34 cellular contexts compared by ENCODE assay signal in the genomic region with DNA sequence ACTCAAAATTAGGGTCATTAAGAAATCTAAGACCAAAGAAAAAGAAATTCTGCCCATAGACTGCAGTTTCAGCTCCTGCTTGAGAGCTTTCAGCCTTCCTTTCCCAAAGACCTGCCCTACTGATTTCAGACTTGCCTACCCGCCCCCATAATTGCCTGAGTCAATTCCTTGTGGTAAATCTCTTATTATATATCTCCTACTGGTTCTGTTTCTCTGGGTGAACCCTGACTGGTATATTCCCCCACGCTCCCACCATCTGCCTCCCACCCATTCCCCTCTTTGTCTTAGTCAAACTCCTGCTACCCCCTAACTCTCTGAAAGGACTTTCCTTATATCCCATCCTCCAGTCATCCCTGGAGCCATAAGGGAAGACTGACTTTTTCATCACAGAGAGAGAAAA.
"Had no signal": no experiment of that assay in that cellular context is flagged by ENCODE, and none has a peak within 500 bp of the region (broad histone marks: within the 10 kb centered on the region; RNA-seq: fewer than 3 reads in every experiment).

No MANE protein-coding gene starts in this region.

- H3K4me3 Mint-ChIP-seq: activated CD4-positive, alpha-beta memory T cell treated with anti-CD3 and anti-CD28 coated beads, Interleukin-2, amount 10 ng/mL, durations not matched to agents 7 days and 5 days; activated CD4-positive, alpha-beta T cell treated with anti-CD3 and anti-CD28 coated beads for 36 hours; activated CD4-positive, alpha-beta T cell treated with anti-CD3 and anti-CD28 coated beads, Interleukin-2, amount 10 ng/mL, durations not matched to agents 7 days and 5 days; activated CD8-positive, alpha-beta memory T cell treated with anti-CD3 and anti-CD28 coated beads, Interleukin-2, amount 10 ng/mL, durations not matched to agents 7 days and 5 days; activated CD8-positive, alpha-beta T cell treated with anti-CD3 and anti-CD28 coated beads, Interleukin-2, amount 10 ng/mL, durations not matched to agents 7 days and 5 days; activated naive CD4-positive, alpha-beta T cell treated with anti-CD3 and anti-CD28 coated beads, Interleukin-2, amount 10 ng/mL, durations not matched to agents 7 days and 5 days; activated naive CD4-positive, alpha-beta T cell treated with anti-CD3 and anti-CD28 coated beads, Interleukin-2, amount 50 U/mL, for 24 hours; activated naive CD8-positive, alpha-beta T cell; activated naive CD8-positive, alpha-beta T cell treated with anti-CD3 and anti-CD28 coated beads, Interleukin-2, amount 10 ng/mL, durations not matched to agents 7 days and 5 days; activated naive CD8-positive, alpha-beta T cell treated with anti-CD3 and anti-CD28 coated beads, Interleukin-2, amount 50 U/mL, for 24 hours; activated T-cell treated with anti-CD3 and anti-CD28 coated beads, Interleukin-2, amount 50 U/mL, for 24 hours; brain; central memory CD8-positive, alpha-beta T cell; T-helper 1 cell treated with Interleukin-12 subunit alpha and Interleukin-12 subunit beta and Interleukin-4 antibody, amounts not matched to agents 30 μg/mL and 1 μg/mL, for 36 hours; T-helper 2 cell treated with Interferon-gamma antibody and Interleukin-4, amounts not matched to agents 5 μg/mL and 100 μg/mL, for 36 hours; WTC11 had no signal

- H3K27me3 Mint-ChIP-seq: brain had no signal

- DNase-seq: activated CD4-positive, alpha-beta memory T cell treated with anti-CD3 and anti-CD28 coated beads, Interleukin-2, amount 10 ng/mL, durations not matched to agents 7 days and 5 days; activated CD4-positive, alpha-beta T cell treated with anti-CD3 and anti-CD28 coated beads for 1 hour; activated CD4-positive, alpha-beta T cell treated with anti-CD3 and anti-CD28 coated beads for 36 hours; activated CD4-positive, alpha-beta T cell treated with anti-CD3 and anti-CD28 coated beads for 48 hours; activated CD4-positive, alpha-beta T cell treated with anti-CD3 and anti-CD28 coated beads, Interleukin-2, amount 10 ng/mL, durations not matched to agents 7 days and 5 days; activated CD4-positive, alpha-beta T cell treated with anti-CD3 and anti-CD28 coated beads, Interleukin-2, amount 50 U/mL, for 48 hours; activated CD4-positive, CD25-positive, alpha-beta regulatory T cell; activated CD8-positive, alpha-beta memory T cell treated with anti-CD3 and anti-CD28 coated beads for 24 hours; activated CD8-positive, alpha-beta memory T cell treated with anti-CD3 and anti-CD28 coated beads, Interleukin-2, amount 10 ng/mL, durations not matched to agents 7 days and 5 days; activated CD8-positive, alpha-beta memory T cell treated with anti-CD3 and anti-CD28 coated beads, Interleukin-2, amount 50 U/mL, for 48 hours; activated CD8-positive, alpha-beta T cell treated with anti-CD3 and anti-CD28 coated beads, Interleukin-2, amount 10 ng/mL, durations not matched to agents 7 days and 5 days; activated effector memory CD4-positive, alpha-beta T cell treated with Interleukin-2 at 50 U/mL for 16 hours; activated gamma-delta T cell; activated naive CD4-positive, alpha-beta T cell treated with anti-CD3 and anti-CD28 coated beads, Interleukin-2, amount 10 ng/mL, durations not matched to agents 7 days and 5 days; activated naive CD4-positive, alpha-beta T cell treated with Interleukin-2 at 50 U/mL for 16 hours; activated naive CD8-positive, alpha-beta T cell treated with anti-CD3 and anti-CD28 coated beads, Interleukin-2, amount 10 ng/mL, durations not matched to agents 7 days and 5 days; activated naive CD8-positive, alpha-beta T cell treated with anti-CD3 and anti-CD28 coated beads, Interleukin-2, amount 50 U/mL, for 24 hours; activated T-cell treated with anti-CD3 and anti-CD28 coated beads, Interleukin-2, amount 50 U/mL, for 24 hours; activated T-cell treated with anti-CD3 and anti-CD28 coated beads, Interleukin-2, amount 50 U/mL, for 48 hours; amygdala; anterior cingulate cortex; cerebellar nuclear complex; T-helper 2 cell; T-helper 9 cell; WERI-Rb-1 had no signal

- H3K4me1 Mint-ChIP-seq: activated CD4-positive, alpha-beta T cell treated with anti-CD3 and anti-CD28 coated beads, Interleukin-2, amount 10 ng/mL, durations not matched to agents 7 days and 5 days; activated naive CD4-positive, alpha-beta T cell treated with anti-CD3 and anti-CD28 coated beads, Interleukin-2, amount 10 ng/mL, durations not matched to agents 7 days and 5 days; activated naive CD4-positive, alpha-beta T cell treated with anti-CD3 and anti-CD28 coated beads, Interleukin-2, amount 50 U/mL, for 24 hours; activated naive CD8-positive, alpha-beta T cell treated with anti-CD3 and anti-CD28 coated beads, Interleukin-2, amount 50 U/mL, for 24 hours; brain; central memory CD8-positive, alpha-beta T cell had no signal

- H3K9me3 Mint-ChIP-seq: activated CD4-positive, alpha-beta memory T cell treated with anti-CD3 and anti-CD28 coated beads, Interleukin-2, amount 10 ng/mL, durations not matched to agents 7 days and 5 days; activated CD4-positive, alpha-beta T cell treated with anti-CD3 and anti-CD28 coated beads, Interleukin-2, amount 10 ng/mL, durations not matched to agents 7 days and 5 days; activated naive CD4-positive, alpha-beta T cell treated with anti-CD3 and anti-CD28 coated beads, Interleukin-2, amount 10 ng/mL, durations not matched to agents 7 days and 5 days; activated naive CD4-positive, alpha-beta T cell treated with anti-CD3 and anti-CD28 coated beads, Interleukin-2, amount 50 U/mL, for 24 hours; activated naive CD8-positive, alpha-beta T cell treated with anti-CD3 and anti-CD28 coated beads, Interleukin-2, amount 10 ng/mL, durations not matched to agents 7 days and 5 days; activated naive CD8-positive, alpha-beta T cell treated with anti-CD3 and anti-CD28 coated beads, Interleukin-2, amount 50 U/mL, for 24 hours; activated T-cell treated with anti-CD3 and anti-CD28 coated beads, Interleukin-2, amount 50 U/mL, for 24 hours; activated T-helper 2 cell treated with anti-CD3 and anti-CD28 coated beads, Interferon-gamma antibody, Interleukin-2, Interleukin-4, amounts not matched to agents 10 μg/mL and 5 μg/mL and 100 μg/mL, durations not matched to agents 14 hours and 24 hours and 36 hours; brain; central memory CD8-positive, alpha-beta T cell; T-helper 1 cell treated with Interleukin-12 subunit alpha and Interleukin-12 subunit beta and Interleukin-4 antibody, amounts not matched to agents 30 μg/mL and 1 μg/mL, for 36 hours had no signal

- H3K36me3 Mint-ChIP-seq: activated CD8-positive, alpha-beta memory T cell treated with anti-CD3 and anti-CD28 coated beads, Interleukin-2, amount 10 ng/mL, durations not matched to agents 7 days and 5 days; activated naive CD4-positive, alpha-beta T cell treated with anti-CD3 and anti-CD28 coated beads, Interleukin-2, amount 10 ng/mL, durations not matched to agents 7 days and 5 days; activated naive CD4-positive, alpha-beta T cell treated with anti-CD3 and anti-CD28 coated beads, Interleukin-2, amount 50 U/mL, for 24 hours; activated naive CD8-positive, alpha-beta T cell; activated naive CD8-positive, alpha-beta T cell treated with anti-CD3 and anti-CD28 coated beads, Interleukin-2, amount 10 ng/mL, durations not matched to agents 7 days and 5 days; brain; WTC11 had no signal

- ATAC-seq: activated CD4-positive, alpha-beta T cell treated with anti-CD3 and anti-CD28 coated beads for 36 hours; activated CD4-positive, CD25-positive, alpha-beta regulatory T cell treated with anti-CD3 and anti-CD28 coated beads, Interleukin-2, amount 50 U/mL, for 24 hours; activated CD8-positive, alpha-beta memory T cell treated with anti-CD3 and anti-CD28 coated beads, Interleukin-2, amount 10 ng/mL, durations not matched to agents 7 days and 5 days; activated CD8-positive, alpha-beta T cell treated with anti-CD3 and anti-CD28 coated beads, Interleukin-2, amount 10 ng/mL, durations not matched to agents 7 days and 5 days; activated naive CD8-positive, alpha-beta T cell treated with anti-CD3 and anti-CD28 coated beads, Interleukin-2, amount 50 U/mL, for 24 hours; WTC11 had no signal

- H3K27ac Mint-ChIP-seq: activated CD4-positive, alpha-beta memory T cell treated with anti-CD3 and anti-CD28 coated beads, Interleukin-2, amount 10 ng/mL, durations not matched to agents 7 days and 5 days; activated CD4-positive, alpha-beta T cell treated with anti-CD3 and anti-CD28 coated beads for 36 hours; activated CD4-positive, alpha-beta T cell treated with anti-CD3 and anti-CD28 coated beads, Interleukin-2, amount 10 ng/mL, durations not matched to agents 7 days and 5 days; activated CD8-positive, alpha-beta memory T cell treated with anti-CD3 and anti-CD28 coated beads, Interleukin-2, amount 10 ng/mL, durations not matched to agents 7 days and 5 days; activated CD8-positive, alpha-beta T cell treated with anti-CD3 and anti-CD28 coated beads, Interleukin-2, amount 10 ng/mL, durations not matched to agents 7 days and 5 days; activated naive CD4-positive, alpha-beta T cell treated with anti-CD3 and anti-CD28 coated beads, Interleukin-2, amount 10 ng/mL, durations not matched to agents 7 days and 5 days; activated naive CD4-positive, alpha-beta T cell treated with anti-CD3 and anti-CD28 coated beads, Interleukin-2, amount 50 U/mL, for 24 hours; activated naive CD8-positive, alpha-beta T cell; activated naive CD8-positive, alpha-beta T cell treated with anti-CD3 and anti-CD28 coated beads, Interleukin-2, amount 10 ng/mL, durations not matched to agents 7 days and 5 days; activated naive CD8-positive, alpha-beta T cell treated with anti-CD3 and anti-CD28 coated beads, Interleukin-2, amount 50 U/mL, for 24 hours; activated T-cell treated with anti-CD3 and anti-CD28 coated beads, Interleukin-2, amount 50 U/mL, for 24 hours; activated T-helper 2 cell treated with anti-CD3 and anti-CD28 coated beads, Interferon-gamma antibody, Interleukin-2, Interleukin-4, amounts not matched to agents 10 μg/mL and 5 μg/mL and 100 μg/mL, durations not matched to agents 14 hours and 24 hours and 36 hours; brain; T-helper 1 cell treated with Interleukin-12 subunit alpha and Interleukin-12 subunit beta and Interleukin-4 antibody, amounts not matched to agents 30 μg/mL and 1 μg/mL, for 36 hours; T-helper 2 cell treated with Interferon-gamma antibody and Interleukin-4, amounts not matched to agents 5 μg/mL and 100 μg/mL, for 36 hours; WTC11 had no signal
